Comparison of ENCODE assay signal across 8 cellular contexts in genomic region chr9:137240321-137240840, GRCh38. TPM values are rescaled to one million over a fixed set of nuclear protein-coding genes. Genes with fewer than 3 reads are reported as not detected.
A peak's percentile ranks its signal among the peaks of the same experiment; 100 is the strongest.
DNase-seq lines count a peak whose midpoint lies in the region; ATAC-seq and TF ChIP-seq lines count a peak whose summit lies in the region.

No MANE protein-coding gene starts in this region.

- DNase-seq in OCI-LY7 (ENCODE audit: low spot score): peak; percentile 74
- DNase-seq in activated gamma-delta T cell treated with Interleukin-2 at 50 U/mL for 16 hours: peak; percentile 66
- DNase-seq in omental fat pad (ENCODE audit: low spot score): peak; percentile 32
- peak; percentile 73 to 89 for DNase-seq in tibial artery

- BruUV-seq in OCI-LY7 (replicated peaks; lab: Mats Ljungman, UMichigan): TSS peak; percentile 78

- TF ChIP-seq POLR2A in gastroesophageal sphincter (IDR thresholded peaks at IDR 0.05): peak; percentile 29 to 53

- no peak for TF ChIP-seq EP300 in gastroesophageal sphincter (IDR thresholded peaks at IDR 0.05)

- no peaks in the 10 kb centered on the region for H3K27me3 ChIP-seq in gastroesophageal sphincter
- H3K27me3 ChIP-seq in tibial artery: peaks cover 0 to 9% of the 10 kb centered on the region in 2 donors

- H3K9me2 ChIP-seq in OCI-LY7 (ENCODE audit: insufficient read depth, low read length): no peaks in the 10 kb centered on the region

- H3K4me1 ChIP-seq in OCI-LY7 (ENCODE audit: insufficient read depth, low read length, poor library complexity, severe bottlenecking) (peaks cover 60% of the 10 kb centered on the region), gastroesophageal sphincter (peaks cover 0 to 87% (median 47%) of the 10 kb centered on the region in 3 donors), tibial artery (peaks cover 0 to 58% (median 36%) of the 10 kb centered on the region in 4 donors)

- ATAC-seq in GM19025 (IDR thresholded peaks at IDR 0.05; ENCODE audit: low read depth, unreplicated experiment) (peak; percentile 14), HG03196 (IDR thresholded peaks at IDR 0.05; ENCODE audit: unreplicated experiment) (peak; percentile 21), gastroesophageal sphincter (peak; percentile 34), omental fat pad (ENCODE audit: low FRiP score) (peak; percentile 28)

- H3K36me3 ChIP-seq in OCI-LY7 (ENCODE audit: insufficient read depth, low read length) (peaks cover 28% of the 10 kb centered on the region), gastroesophageal sphincter (peaks cover 0 to 22% of the 10 kb centered on the region in 2 donors), tibial artery (peaks cover 8 to 23% (median 21%) of the 10 kb centered on the region in 3 donors)

- CTCF ChIA-PET in OCI-LY7 (lab: Charles Lee; ENCODE audit: unreplicated experiment): interaction anchor here (0.6 to 1.0 kb wide), 2 partner anchors 89 to 104 kb away, joined by 3 read pairs; no protein-coding TSS in a partner anchor

- peaks cover 14% of the 10 kb centered on the region for H4K20me1 ChIP-seq in OCI-LY7 (ENCODE audit: insufficient read depth, low read length)

- H3K4me2 ChIP-seq in OCI-LY7 (ENCODE audit: low read length): peak overlapping the region; percentile 75

- H3K4me3 ChIP-seq in OCI-LY7 (ENCODE audit: low read depth, low read length, poor library complexity, severe bottlenecking) (peak overlapping the region; percentile 80), gastroesophageal sphincter (peak overlapping the region; percentile 67 to 82), tibial artery (peak overlapping the region; percentile 69 to 82)

- H3K27ac ChIP-seq in C4-2B (peak overlapping the region; percentile 99), OCI-LY7 (ENCODE audit: low read depth, low read length, poor library complexity, severe bottlenecking) (peak overlapping the region; percentile 89), gastroesophageal sphincter (peak overlapping the region; percentile 77 to 99 (median 96)), tibial artery (peak overlapping the region; percentile 94 to 95)

- no peak overlapping the region; the same call in 1 of the 2 replicates for H2AFZ ChIP-seq in OCI-LY7 (ENCODE audit: low read length)

- POLR2A ChIA-PET in OCI-LY7 (lab: Charles Lee): interaction anchor here (0.7 to 3.3 kb wide), 11 partner anchors 15 to 235 kb away, joined by 3 to 26 read pairs (median 3); partner anchors contain the start of genes NELFB and SAPCD2

- H3K9me3 ChIP-seq in OCI-LY7 (ENCODE audit: low read length): no peaks in the 10 kb centered on the region
- H3K9me3 ChIP-seq in gastroesophageal sphincter: no peaks in the 10 kb centered on the region
- H3K9me3 ChIP-seq in tibial artery: no peaks in the 10 kb centered on the region

- H3K79me2 ChIP-seq in OCI-LY7 (ENCODE audit: insufficient read depth, low read depth, low read length): peaks cover 34% of the 10 kb centered on the region

- TF ChIP-seq CTCF in C4-2B (conservative IDR thresholded peaks at IDR 0.05) (no peak), OCI-LY7 (conservative IDR thresholded peaks at IDR 0.05; ENCODE audit: low read length) (0 out of 2 replicates have a peak, but pooled peaks have one; percentile 32), gastroesophageal sphincter (IDR thresholded peaks at IDR 0.05) (peak in 1 of 4 experiments; percentile 18), omental fat pad (IDR thresholded peaks at IDR 0.05) (no peak), tibial artery (IDR thresholded peaks at IDR 0.05) (no peak)

- no CpG with 5 or more reads among the region's 58 CpGs for WGBS in gastroesophageal sphincter (ENCODE audit: low coverage in 1 of 2), 2 donors

- intact Hi-C loops in OCI-LY7 (cut with micrococcal nuclease; ENCODE audit: unreplicated experiment) (loop anchor here (2.0 kb wide), 1 partner anchor 36 kb away; the partner anchor contains the start of gene TOR4A), tibial artery (cut with DNase I; ENCODE audit: low total_unique reads) (no loop called here)

RNA-seq across cellular contexts. Expression of gene TUBB4B, which starts 0.7 kb away (rescaled TPM):
- total RNA-seq in OCI-LY7 (2014; rRNA removed; shearing (Covaris generic)): 376 and 417 TPM in 2 replicates
- total RNA-seq in OCI-LY7 (2022) (402 and 443 TPM in 2 replicates), gastroesophageal sphincter (100 to 1,000 TPM; 220 to 488 (median 265) TPM), omental fat pad (100 to 1,000 TPM; 197 to 452 (median 288) TPM)

RNA-seq across cellular contexts. Expression of gene SLC34A3, which starts 9.7 kb away (rescaled TPM):
- total RNA-seq in OCI-LY7 (2014; rRNA removed; shearing (Covaris generic)): 0.15 TPM in 1 of 2 replicates, not detected in the other
- total RNA-seq in OCI-LY7 (2022) (not detected in 2 replicates), gastroesophageal sphincter (not detected), omental fat pad (not detected)

RNA-seq across cellular contexts. Expression of gene STPG3, which starts 10.7 kb away (rescaled TPM):
- total RNA-seq in OCI-LY7 (2014; rRNA removed; shearing (Covaris generic)): 0.73 TPM in 1 of 2 replicates, not detected in the other
- total RNA-seq in OCI-LY7 (2022) (1.7 and 2.7 TPM in 2 replicates), gastroesophageal sphincter (not detected), omental fat pad (under 1 TPM in 1 of 4 donors, not detected in 3; 0.56 TPM)

RNA-seq across cellular contexts. Expression of gene RNF224, which starts 13.1 kb away (rescaled TPM):
- 0.13 TPM in 1 of 2 replicates, not detected in the other for total RNA-seq in OCI-LY7 (2014; rRNA removed; shearing (Covaris generic))
- total RNA-seq in OCI-LY7 (2022) (0.30 TPM in 1 of 2 replicates, not detected in the other), gastroesophageal sphincter (under 1 TPM in 1 of 4 donors, not detected in 3; 0.57 TPM), omental fat pad (under 1 TPM in 1 of 4 donors, not detected in 3; 0.19 TPM)

RNA-seq across cellular contexts. Expression of gene NELFB, which starts 14.7 kb away (rescaled TPM):
- 59.5 and 62.6 TPM in 2 replicates for total RNA-seq in OCI-LY7 (2014; rRNA removed; shearing (Covaris generic))
- total RNA-seq in OCI-LY7 (2022) (74.8 and 76.1 TPM in 2 replicates), gastroesophageal sphincter (10 to 100 TPM; 36.9 to 58.8 (median 45.2) TPM), omental fat pad (10 to 100 TPM; 22.2 to 42.8 (median 34.2) TPM)

Comparison
In these comparisons a context has a peak if more than half of its experiments do, and no peak if none do; other contexts are left out.
1. Peak in every context shown above with its lines: DNase-seq, ATAC-seq, H3K4me3 ChIP-seq and H3K27ac ChIP-seq.